9 cellular contexts compared by ENCODE assay signal in the genomic region with DNA sequence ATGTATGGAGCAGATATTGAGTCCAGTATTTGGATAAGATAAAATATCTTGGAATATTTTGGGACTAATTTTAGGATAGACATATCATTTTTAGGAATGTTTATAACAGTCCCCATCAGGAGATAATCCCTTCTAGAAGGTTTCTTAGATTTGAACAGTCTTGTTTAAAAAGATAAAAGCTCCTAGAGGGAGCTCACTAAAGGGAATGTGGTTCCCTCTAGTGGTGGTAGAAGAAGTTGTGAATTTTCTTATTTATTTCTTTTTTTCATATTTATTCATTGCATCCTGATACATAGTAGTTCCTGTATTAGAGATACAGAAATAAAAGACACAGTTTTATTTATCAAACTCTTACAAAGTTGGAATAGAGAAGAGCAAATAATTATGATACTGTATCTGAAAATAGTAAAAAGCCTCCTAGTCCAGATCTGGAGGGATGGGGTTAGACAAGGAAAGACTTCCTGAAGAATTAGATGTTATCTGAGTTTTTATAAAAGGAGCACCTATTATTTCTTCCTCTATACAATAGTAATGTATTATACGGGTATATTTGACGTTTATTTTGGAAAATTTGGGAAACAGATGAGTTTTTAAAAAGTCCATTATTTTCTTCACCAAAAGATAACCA. TPM values are rescaled to one million over a fixed set of nuclear protein-coding genes. Genes with fewer than 3 reads are reported as not detected.
DNase-seq lines count a peak whose midpoint lies in the region; ATAC-seq and TF ChIP-seq lines count a peak whose summit lies in the region.
"Had no signal": no experiment of that assay in that cellular context is flagged by ENCODE, and none has a peak within 500 bp of the region (broad histone marks: within the 10 kb centered on the region; RNA-seq: fewer than 3 reads in every experiment).

No MANE protein-coding gene starts in this region.

- no peaks in the 10 kb centered on the region for H3K4me1 Mint-ChIP-seq in natural killer cell
- no peaks in the 10 kb centered on the region for H3K4me1 Mint-ChIP-seq in natural killer cell treated with Interleukin-12 subunit alpha and Interleukin-12 subunit beta and Interleukin-15 and Interleukin-18, amount 100 ng/mL, for 72 hours (ENCODE audit: low read depth in 2 of 2)
- no peaks in the 10 kb centered on the region for H3K4me1 Mint-ChIP-seq in activated CD4-positive, alpha-beta T cell treated with anti-CD3 and anti-CD28 coated beads, Interleukin-2, amount 10 ng/mL, durations not matched to agents 7 days and 5 days

- H3K27me3 ChIP-seq in upper lobe of left lung = no peaks in the 10 kb centered on the region

- no peaks in the 10 kb centered on the region for H3K36me3 Mint-ChIP-seq in natural killer cell
- no peaks in the 10 kb centered on the region for H3K36me3 Mint-ChIP-seq in natural killer cell treated with Interleukin-12 subunit alpha and Interleukin-12 subunit beta and Interleukin-15 and Interleukin-18, amount 100 ng/mL, for 72 hours
- H3K36me3 Mint-ChIP-seq in activated CD4-positive, alpha-beta T cell treated with anti-CD3 and anti-CD28 coated beads, Interleukin-2, amount 10 ng/mL, durations not matched to agents 7 days and 5 days (ENCODE audit: low read depth) = no peaks in the 10 kb centered on the region
- H3K36me3 Mint-ChIP-seq: activated naive CD8-positive, alpha-beta T cell had no signal

- TF ChIP-seq POLR2A in upper lobe of left lung (IDR thresholded peaks at IDR 0.05) = no peak

- H3K4me3 ChIP-seq in astrocyte of the cerebellum (ENCODE audit: low read depth, low read length) (no peak overlapping the region), upper lobe of left lung (no peak overlapping the region)

- H3K4me1 ChIP-seq in upper lobe of left lung = no peaks in the 10 kb centered on the region

- peaks cover 12 to 22% of the 10 kb centered on the region in 2 donors for H3K27me3 Mint-ChIP-seq in natural killer cell (ENCODE audit: low read depth in 2 of 2)
- H3K27me3 Mint-ChIP-seq in natural killer cell treated with Interleukin-12 subunit alpha and Interleukin-12 subunit beta and Interleukin-15 and Interleukin-18, amount 100 ng/mL, for 72 hours = peaks cover 12 to 22% of the 10 kb centered on the region in 2 donors
- H3K27me3 Mint-ChIP-seq in activated CD4-positive, alpha-beta T cell treated with anti-CD3 and anti-CD28 coated beads, Interleukin-2, amount 10 ng/mL, durations not matched to agents 7 days and 5 days = peaks cover 6% of the 10 kb centered on the region

- CTCF ChIA-PET in activated CD4-positive, alpha-beta T cell treated with anti-CD3 and anti-CD28 coated beads, Interleukin-2, amount 10 ng/mL, durations not matched to agents 7 days and 5 days (lab: Charles Lee) = interaction anchor here (0.6 to 1.6 kb wide), 4 partner anchors 271 to 827 kb away, joined by 3 read pairs; no protein-coding TSS in a partner anchor

- in situ Hi-C loops in astrocyte of the cerebellum (cut with HindIII; ENCODE audit: low sequenced_read_pairs) = no loop called here

- H3K27ac Mint-ChIP-seq in natural killer cell = no peak overlapping the region
- no peak overlapping the region for H3K27ac Mint-ChIP-seq in natural killer cell treated with Interleukin-12 subunit alpha and Interleukin-12 subunit beta and Interleukin-15 and Interleukin-18, amount 100 ng/mL, for 72 hours
- no peak overlapping the region for H3K27ac Mint-ChIP-seq in activated CD4-positive, alpha-beta T cell treated with anti-CD3 and anti-CD28 coated beads, Interleukin-2, amount 10 ng/mL, durations not matched to agents 7 days and 5 days
- H3K27ac Mint-ChIP-seq: activated naive CD8-positive, alpha-beta T cell had no signal

- H3K4me3 Mint-ChIP-seq in natural killer cell = no peak overlapping the region
- H3K4me3 Mint-ChIP-seq in natural killer cell treated with Interleukin-12 subunit alpha and Interleukin-12 subunit beta and Interleukin-15 and Interleukin-18, amount 100 ng/mL, for 72 hours = no peak overlapping the region
- H3K4me3 Mint-ChIP-seq in activated CD4-positive, alpha-beta T cell treated with anti-CD3 and anti-CD28 coated beads, Interleukin-2, amount 10 ng/mL, durations not matched to agents 7 days and 5 days = no peak overlapping the region
- H3K4me3 Mint-ChIP-seq: activated naive CD8-positive, alpha-beta T cell had no signal

- TF ChIP-seq CTCF in natural killer cell (IDR thresholded peaks at IDR 0.05) = peak; percentile 85
- peak; percentile 49 for TF ChIP-seq CTCF in astrocyte of the cerebellum (IDR thresholded peaks at IDR 0.05; ENCODE audit: low read depth, low read length, missing control alignments)
- peak in 5 of 6 experiments; percentile 25 to 70 (median 46) for TF ChIP-seq CTCF in upper lobe of left lung (IDR thresholded peaks at IDR 0.05)

- intact Hi-C loops in natural killer cell (cut with micrococcal nuclease) = loop anchor here (1.0 kb wide), 3 partner anchors 516 to 695 kb away; no protein-coding TSS in a partner anchor

- peak in 2 of 3 donors; percentile 56 to 58 for ATAC-seq in natural killer cell
- no peak for ATAC-seq in natural killer cell treated with Interleukin-12 subunit alpha and Interleukin-12 subunit beta and Interleukin-15 and Interleukin-18, amount 100 ng/mL, for 72 hours
- ATAC-seq in upper lobe of left lung (ENCODE audit: low FRiP score in 2 of 2) = peak in 1 of 2 donors; percentile 61
- ATAC-seq in HG03095 (IDR thresholded peaks at IDR 0.05; ENCODE audit: unreplicated experiment) = no peak

- no peak for TF ChIP-seq EP300 in upper lobe of left lung (IDR thresholded peaks at IDR 0.05)

- H3K36me3 ChIP-seq in upper lobe of left lung = no peaks in the 10 kb centered on the region

- no peak overlapping the region for H3K27ac ChIP-seq in upper lobe of left lung

- POLR2A ChIA-PET in activated CD4-positive, alpha-beta T cell treated with anti-CD3 and anti-CD28 coated beads, Interleukin-2, amount 10 ng/mL, durations not matched to agents 7 days and 5 days (lab: Charles Lee) = interaction anchor here (0.6 kb wide), 1 partner anchor 561 kb away, joined by 4 read pairs; no protein-coding TSS in a partner anchor

- 0 to 2% methylated on average over 2 of the region's 2 CpGs for WGBS in upper lobe of left lung, 2 donors

- DNase-seq in natural killer cell (no peak), NCI-H2107 treated with DMSO at 0.1 percent for 48 hours (lab: John Stamatoyannopoulos, UW; ENCODE audit: unreplicated experiment) (peak; percentile 69), astrocyte of the cerebellum (ENCODE audit: low read depth) (peak; percentile 57), kidney glomerular epithelial cell (lab: John Stamatoyannopoulos, UW) (peak; percentile 72), upper lobe of left lung (no peak)
- no peak for DNase-seq in natural killer cell treated with Interleukin-12 subunit alpha and Interleukin-12 subunit beta and Interleukin-15 and Interleukin-18, amount 100 ng/mL, for 72 hours (ENCODE audit: low spot score)
- no peak for DNase-seq in activated CD4-positive, alpha-beta T cell treated with anti-CD3 and anti-CD28 coated beads, Interleukin-2, amount 10 ng/mL, durations not matched to agents 7 days and 5 days

- no peaks in the 10 kb centered on the region for H3K9me3 Mint-ChIP-seq in natural killer cell
- H3K9me3 Mint-ChIP-seq in natural killer cell treated with Interleukin-12 subunit alpha and Interleukin-12 subunit beta and Interleukin-15 and Interleukin-18, amount 100 ng/mL, for 72 hours = no peaks in the 10 kb centered on the region
- H3K9me3 Mint-ChIP-seq in activated CD4-positive, alpha-beta T cell treated with anti-CD3 and anti-CD28 coated beads, Interleukin-2, amount 10 ng/mL, durations not matched to agents 7 days and 5 days = no peaks in the 10 kb centered on the region

- H3K9me3 ChIP-seq in upper lobe of left lung = no peaks in the 10 kb centered on the region

RNA-seq across cellular contexts. Expression of a gene that starts 24.5 kb away (rescaled TPM):
- not detected for total RNA-seq in natural killer cell
- total RNA-seq in natural killer cell treated with Interleukin-12 subunit alpha and Interleukin-12 subunit beta and Interleukin-15 and Interleukin-18, amount 100 ng/mL, for 72 hours = not detected
- total RNA-seq in upper lobe of left lung = under 1 TPM in 3 of 6 donors, not detected in 3; 0.15 to 0.20 (median 0.17) TPM
- total RNA-seq in activated CD4-positive, alpha-beta T cell treated with anti-CD3 and anti-CD28 coated beads, Interleukin-2, amount 10 ng/mL, durations not matched to agents 7 days and 5 days = not detected

Comparison
In these comparisons a context has a peak if more than half of its experiments do, and no peak if none do; other contexts are left out.
1. ATAC-seq: peak in natural killer cell (2 of 3); none in natural killer cell treated with Interleukin-12 subunit alpha and Interleukin-12 subunit beta and Interleukin-15 and Interleukin-18, amount 100 ng/mL, for 72 hours (0 of 2) and HG03095 (single experiment).
2. DNase-seq: peak in NCI-H2107 treated with DMSO at 0.1 percent for 48 hours (single experiment), astrocyte of the cerebellum (single experiment) and kidney glomerular epithelial cell (single experiment); none in natural killer cell (single experiment), natural killer cell treated with Interleukin-12 subunit alpha and Interleukin-12 subunit beta and Interleukin-15 and Interleukin-18, amount 100 ng/mL, for 72 hours (single experiment), upper lobe of left lung (0 of 2) and activated CD4-positive, alpha-beta T cell treated with anti-CD3 and anti-CD28 coated beads, Interleukin-2, amount 10 ng/mL, durations not matched to agents 7 days and 5 days (single experiment).
3. Peak in every context shown above with its lines, with median percentiles within 50 percentile points of each other: CTCF ChIP-seq.